ENCODE assay signal across 8 cellular contexts in genomic region chr10:3785849-3786290, GRCh38. TPM values are rescaled to one million over a fixed set of nuclear protein-coding genes. Genes with fewer than 3 reads are reported as not detected.
DNase-seq lines count a peak whose midpoint lies in the region; ATAC-seq and TF ChIP-seq lines count a peak whose summit lies in the region.

No MANE protein-coding gene starts in this region.

- TF ChIP-seq CTCF in DOHH2 (IDR thresholded peaks at IDR 0.05; ENCODE audit: low read depth, low read length, poor library complexity, severe bottlenecking): no peak
- TF ChIP-seq CTCF in thoracic aorta (IDR thresholded peaks at IDR 0.05): no peak

- H3K36me3 Mint-ChIP-seq in T-cell: peaks cover 43% of the 10 kb centered on the region
- peaks cover 54% of the 10 kb centered on the region for H3K36me3 Mint-ChIP-seq in dendritic cell treated with granulocyte-macrophage colony-stimulating factor and Interleukin-4, amounts not matched to agents 40 ng/mL and 50 ng/mL, for 4 days (ENCODE audit: low read depth)

- peak overlapping the region; percentile 96 to 98 for H3K27ac Mint-ChIP-seq in T-cell
- peak overlapping the region; percentile 99 for H3K27ac Mint-ChIP-seq in dendritic cell treated with granulocyte-macrophage colony-stimulating factor and Interleukin-4, amounts not matched to agents 40 ng/mL and 50 ng/mL, for 4 days

- H3F3A ChIP-seq in DOHH2 (ENCODE audit: control insufficient read depth, insufficient read depth): no peaks in the 10 kb centered on the region

- no peaks in the 10 kb centered on the region for H3K27me3 ChIP-seq in DOHH2 (ENCODE audit: control insufficient read depth, low read length)
- H3K27me3 ChIP-seq in thoracic aorta (replicated peaks; ENCODE audit: insufficient read depth): no peaks in the 10 kb centered on the region

- CTCF ChIA-PET in T-cell (lab: Charles Lee): interaction anchor here in 1 of 2 donors (0.6 to 1.3 kb wide), 4 partner anchors 14 to 169 kb away, joined by 3 to 10 read pairs (median 4); no protein-coding TSS in a partner anchor

- peaks cover 41% of the 10 kb centered on the region for H3K36me3 ChIP-seq in DOHH2 (ENCODE audit: control insufficient read depth, low read length)
- H3K36me3 ChIP-seq in thoracic aorta: peaks cover 12% of the 10 kb centered on the region

- peaks cover 25 to 34% (median 26%) of the 10 kb centered on the region in 3 donors for H3K4me1 Mint-ChIP-seq in T-cell
- peaks cover 22% of the 10 kb centered on the region for H3K4me1 Mint-ChIP-seq in dendritic cell treated with granulocyte-macrophage colony-stimulating factor and Interleukin-4, amounts not matched to agents 40 ng/mL and 50 ng/mL, for 4 days (ENCODE audit: low read depth)

- POLR2A ChIA-PET in T-cell (lab: Charles Lee): interaction anchor here (0.8 to 5.5 kb wide), 26 partner anchors 8 to 495 kb away, joined by 3 to 240 read pairs (median 8); no protein-coding TSS in a partner anchor

- H3K79me2 ChIP-seq in DOHH2 (ENCODE audit: control insufficient read depth, low read length): peaks cover 41% of the 10 kb centered on the region

- H3K9me3 ChIP-seq in DOHH2 (ENCODE audit: control insufficient read depth, insufficient read depth, low read length) (no peaks in the 10 kb centered on the region), thoracic aorta (no peaks in the 10 kb centered on the region)

- H3K27ac ChIP-seq in DOHH2 (ENCODE audit: low read depth, low read length): peak overlapping the region; percentile 74
- H3K27ac ChIP-seq in thoracic aorta: peak overlapping the region; percentile 97 to 98

- intact Hi-C loops in dendritic cell treated with granulocyte-macrophage colony-stimulating factor and Interleukin-4, amounts not matched to agents 40 ng/mL and 50 ng/mL, for 4 days (cut with micrococcal nuclease): loop anchor here (1.0 to 10.0 kb wide), 7 partner anchors 19 to 979 kb away; no protein-coding TSS in a partner anchor

- H3K4me3 ChIP-seq in DOHH2 (ENCODE audit: low read length): peak overlapping the region; percentile 81
- H3K4me3 ChIP-seq in thoracic aorta: peak overlapping the region; percentile 81

- peak overlapping the region; percentile 87 for H3K4me2 ChIP-seq in DOHH2 (ENCODE audit: low read length)

- peak overlapping the region; percentile 88 to 100 (median 95) for H3K4me3 Mint-ChIP-seq in T-cell
- H3K4me3 Mint-ChIP-seq in dendritic cell treated with granulocyte-macrophage colony-stimulating factor and Interleukin-4, amounts not matched to agents 40 ng/mL and 50 ng/mL, for 4 days: peak overlapping the region; percentile 86

- DNase-seq in T-cell: peak in 3 of 34 experiments; percentile 47 to 65 (median 61)
- DNase-seq in medulla oblongata (ENCODE audit: extremely low spot score): peak; percentile 65
- no peak for DNase-seq in thoracic aorta (ENCODE audit: low spot score)
- no peak for DNase-seq in LoVo (ENCODE audit: low spot score)

- H3K4me1 ChIP-seq in DOHH2 (ENCODE audit: control insufficient read depth, low read length) (peaks cover 28% of the 10 kb centered on the region), thoracic aorta (ENCODE audit: control insufficient read depth in 1 of 2, low read depth in 2 of 2) (peaks cover 0 to 1% of the 10 kb centered on the region in 2 donors)

- peaks cover 29% of the 10 kb centered on the region for H4K20me1 ChIP-seq in DOHH2 (ENCODE audit: control insufficient read depth, insufficient read depth, low read depth, low read length)

- H3K9me3 Mint-ChIP-seq in T-cell: peaks cover 7 to 12% (median 7%) of the 10 kb centered on the region in 3 donors
- peaks cover 9% of the 10 kb centered on the region for H3K9me3 Mint-ChIP-seq in dendritic cell treated with granulocyte-macrophage colony-stimulating factor and Interleukin-4, amounts not matched to agents 40 ng/mL and 50 ng/mL, for 4 days

- peak; percentile 2 for ATAC-seq in HG02884 (IDR thresholded peaks at IDR 0.05; ENCODE audit: unreplicated experiment)
- ATAC-seq in T-cell (replicated peaks in 1 of 4): peak; percentile 1 to 8 (median 5)
- ATAC-seq in thoracic aorta (ENCODE audit: insufficient number of reproducible peaks, low FRiP score, low read depth): no peak
- no peak for ATAC-seq in GM21737 (IDR thresholded peaks at IDR 0.05; ENCODE audit: unreplicated experiment)

- H3K9me2 ChIP-seq in DOHH2 (replicated peaks; ENCODE audit: control insufficient read depth, low read length): no peaks in the 10 kb centered on the region

- H3K27me3 Mint-ChIP-seq in T-cell: no peaks in the 10 kb centered on the region
- H3K27me3 Mint-ChIP-seq in dendritic cell treated with granulocyte-macrophage colony-stimulating factor and Interleukin-4, amounts not matched to agents 40 ng/mL and 50 ng/mL, for 4 days: no peaks in the 10 kb centered on the region

RNA-seq across cellular contexts. Expression of gene KLF6, which starts 0.9 kb away (rescaled TPM):
- total RNA-seq in T-cell (1,000 to 10,000 TPM in 1 of 5 donors, 100 to 1,000 TPM in 4; 285 to 1,180 (median 400) TPM), thoracic aorta (100 to 1,000 TPM; 170 to 201 TPM)

Comparison
In these comparisons a context has a peak if more than half of its experiments do, and no peak if none do; other contexts are left out.
1. ATAC-seq: peak in HG02884 (single experiment) and T-cell (4 of 4); none in thoracic aorta (single experiment) and GM21737 (single experiment).